13 cellular contexts compared by ENCODE assay signal in the genomic region with DNA sequence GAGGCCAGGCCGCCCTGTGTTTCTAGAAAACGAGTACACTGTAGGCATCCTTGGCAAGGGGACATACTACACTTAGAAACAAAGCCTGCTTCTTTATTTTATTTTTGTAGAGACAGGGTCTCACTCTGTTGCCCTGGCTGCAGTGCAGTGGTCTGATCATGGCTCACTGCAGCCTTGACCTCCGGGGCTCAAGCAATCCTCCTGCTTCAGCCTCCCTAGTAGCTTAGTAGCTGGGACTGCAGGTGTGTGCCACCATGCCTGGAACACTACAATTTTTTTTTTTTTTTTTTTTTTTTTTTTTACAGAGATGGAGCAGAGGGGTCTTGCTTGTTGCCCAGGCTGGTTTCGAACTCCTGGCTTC.
DNase-seq lines count a peak whose midpoint lies in the region; ATAC-seq and TF ChIP-seq lines count a peak whose summit lies in the region.
"Had no signal": no experiment of that assay in that cellular context is flagged by ENCODE, and none has a peak within 500 bp of the region (broad histone marks: within the 10 kb centered on the region; RNA-seq: fewer than 3 reads in every experiment).

No MANE protein-coding gene starts in this region.

- H3K4ac ChIP-seq in mesenchymal stem cell (ENCODE audit: low read depth in 1 of 2, low read length in 2 of 2): peak overlapping the region; percentile 82 to 84

- intact Hi-C loops in HCT116 (cut with micrococcal nuclease): no loop called here
- intact Hi-C loops in activated CD4-positive, alpha-beta T cell treated with anti-CD3 and anti-CD28 coated beads, Interleukin-2, amount 10 ng/mL, durations not matched to agents 24 days and 14 days (cut with micrococcal nuclease): no loop called here

- H3K18ac ChIP-seq in mesenchymal stem cell (ENCODE audit: low read depth in 1 of 2, low read length in 2 of 2): peak overlapping the region; percentile 81 to 98

- BruUV-seq in HCT116 (replicated peaks; lab: Mats Ljungman, UMichigan): no TSS peak

- no peaks in the 10 kb centered on the region for H3K9me2 ChIP-seq in HCT116 (ENCODE audit: insufficient read depth)

- H4K91ac ChIP-seq in mesenchymal stem cell (ENCODE audit: low read length): peak overlapping the region; percentile 94

- H3K23ac ChIP-seq in mesenchymal stem cell (ENCODE audit: low read length in 2 of 2): no peak overlapping the region

- H4K8ac ChIP-seq in mesenchymal stem cell (ENCODE audit: low read length): peak overlapping the region; percentile 90

- H3K36me3 ChIP-seq in HCT116 (ENCODE audit: control insufficient read depth in 1 of 2, insufficient read depth in 2 of 2, low read length in 2 of 2) (no peaks in the 10 kb centered on the region), mesenchymal stem cell (ENCODE audit: control insufficient read depth in 1 of 2, insufficient read depth in 2 of 2, low read depth in 1 of 2, low read length in 2 of 2) (no peaks in the 10 kb centered on the region), stomach smooth muscle (ENCODE audit: control insufficient read depth in 2 of 2, insufficient read depth in 2 of 2, low read length in 2 of 2) (no peaks in the 10 kb centered on the region)
- H3K36me3 ChIP-seq: BLaER1 had no signal

- no peak overlapping the region for H2BK15ac ChIP-seq in mesenchymal stem cell (ENCODE audit: low read depth, poor library complexity, severe bottlenecking)

- RAD21 ChIA-PET in HCT116 (lab: Charles Lee; ENCODE audit: low non-redundant PET in 1 of 2, low total read pairs in 2 of 2, uncharacterized antibody in 2 of 2, unreplicated experiment in 2 of 2): no interaction called here

- H2BK120ac ChIP-seq in mesenchymal stem cell (ENCODE audit: low read depth, low read length): peak overlapping the region; percentile 98

- H2AFZ ChIP-seq in HCT116 (ENCODE audit: low read depth, low read length, poor library complexity, severe bottlenecking) (no peak overlapping the region), mesenchymal stem cell (ENCODE audit: low read depth, low read length) (no peak overlapping the region)

- H3K9ac ChIP-seq in HCT116 (ENCODE audit: low read length): peak overlapping the region; percentile 58
- peak overlapping the region; percentile 92 for H3K9ac ChIP-seq in mesenchymal stem cell (ENCODE audit: low read length)
- H3K9ac ChIP-seq in stomach smooth muscle (ENCODE audit: low read length in 2 of 2): no peak overlapping the region
- H3K9ac ChIP-seq: BLaER1 had no signal

- no peaks in the 10 kb centered on the region for H4K20me1 ChIP-seq in HCT116 (ENCODE audit: insufficient read depth)
- H4K20me1 ChIP-seq: BLaER1 had no signal

- no peak for TF ChIP-seq POLR2A in HCT116 (IDR thresholded peaks at IDR 0.05; ENCODE audit: borderline replicate concordance, extremely low read depth, insufficient read depth, insufficient read length)

- H3K27me3 ChIP-seq in HCT116 (ENCODE audit: insufficient read depth, low read length): no peaks in the 10 kb centered on the region
- no peaks in the 10 kb centered on the region for H3K27me3 ChIP-seq in mesenchymal stem cell (ENCODE audit: control insufficient read depth in 1 of 2, insufficient read depth in 1 of 2, low read length in 2 of 2)
- H3K27me3 ChIP-seq in stomach smooth muscle (ENCODE audit: control insufficient read depth in 1 of 2, insufficient read depth in 2 of 2, low read length in 2 of 2): no peaks in the 10 kb centered on the region
- H3K27me3 ChIP-seq: BLaER1 had no signal

- POLR2A ChIA-PET in HCT116 (lab: Charles Lee): interaction anchor here (0.7 kb wide), 1 partner anchor 363 kb away, joined by 3 read pairs; no protein-coding TSS in a partner anchor

- TF ChIP-seq RAD21 in HCT116 (IDR thresholded peaks at IDR 0.05; ENCODE audit: low read depth): no peak

- no peaks in the 10 kb centered on the region for H3K27me3 Mint-ChIP-seq in activated CD4-positive, alpha-beta T cell treated with anti-CD3 and anti-CD28 coated beads, Interleukin-2, amount 10 ng/mL, durations not matched to agents 24 days and 14 days
- H3K27me3 Mint-ChIP-seq: activated naive CD8-positive, alpha-beta T cell treated with anti-CD3 and anti-CD28 coated beads for 36 hours had no signal

- H3K9me3 Mint-ChIP-seq in activated CD4-positive, alpha-beta T cell treated with anti-CD3 and anti-CD28 coated beads, Interleukin-2, amount 10 ng/mL, durations not matched to agents 24 days and 14 days: no peaks in the 10 kb centered on the region
- H3K9me3 Mint-ChIP-seq: activated naive CD8-positive, alpha-beta T cell treated with anti-CD3 and anti-CD28 coated beads for 36 hours; nephron had no signal

- no peak overlapping the region for H2BK5ac ChIP-seq in mesenchymal stem cell (ENCODE audit: low read depth, low read length, poor library complexity, severe bottlenecking)

- H3K27ac Mint-ChIP-seq in activated CD4-positive, alpha-beta T cell treated with anti-CD3 and anti-CD28 coated beads, Interleukin-2, amount 10 ng/mL, durations not matched to agents 24 days and 14 days: no peak overlapping the region
- H3K27ac Mint-ChIP-seq: activated naive CD8-positive, alpha-beta T cell treated with anti-CD3 and anti-CD28 coated beads for 36 hours had no signal

- TF ChIP-seq CTCF in HCT116 (IDR thresholded peaks at IDR 0.05 in 2 of 3, conservative IDR thresholded peaks at IDR 0.05 in 1 of 3; ENCODE audit: borderline replicate concordance in 1 of 3, insufficient read depth in 1 of 3, low read depth in 2 of 3, low read length in 2 of 3): no peak

- no peak for ATAC-seq in HCT116
- no peak for ATAC-seq in GM18511 (IDR thresholded peaks at IDR 0.05; ENCODE audit: unreplicated experiment)

- CTCF ChIA-PET in HCT116 (lab: Charles Lee): interaction anchor here (1.7 kb wide), 1 partner anchor 20 kb away, joined by 8 read pairs; no protein-coding TSS in a partner anchor

- H3K4me3 ChIP-seq in HCT116 (replicated peaks in 1 of 2; ENCODE audit: low read depth in 1 of 2, low read length in 2 of 2) (no peak overlapping the region), mesenchymal stem cell (ENCODE audit: insufficient read depth in 1 of 2, low read depth in 1 of 2, low read length in 2 of 2) (no peak overlapping the region), stomach smooth muscle (ENCODE audit: low read length in 2 of 2) (no peak overlapping the region)
- H3K4me3 ChIP-seq: BLaER1 had no signal

- H3K27ac ChIP-seq in HCT116 (ENCODE audit: low read depth, low read length): peak overlapping the region; percentile 96
- peak overlapping the region; percentile 86 for H3K27ac ChIP-seq in caudate nucleus (ENCODE audit: low read depth, low read length)
- H3K27ac ChIP-seq in mesenchymal stem cell (ENCODE audit: low read length, poor library complexity, severe bottlenecking): peak overlapping the region; percentile 62
- peak overlapping the region; percentile 80 for H3K27ac ChIP-seq in stomach smooth muscle (ENCODE audit: low read length)
- H3K27ac ChIP-seq: BLaER1 had no signal

- H3K4me1 ChIP-seq in HCT116 (ENCODE audit: control insufficient read depth in 1 of 2, insufficient read depth in 2 of 2, low read length in 2 of 2): peaks cover 73 to 77% of the 10 kb centered on the region in 2 experiments
- H3K4me1 ChIP-seq in mesenchymal stem cell (ENCODE audit: control insufficient read depth, insufficient read depth, low read depth, low read length): peaks cover 25% of the 10 kb centered on the region
- H3K4me1 ChIP-seq in stomach smooth muscle (ENCODE audit: control insufficient read depth, insufficient read depth, low read length): peaks cover 11% of the 10 kb centered on the region

- H3K14ac ChIP-seq in mesenchymal stem cell (ENCODE audit: low read length in 2 of 2): no peak overlapping the region

- H3K4me2 ChIP-seq in HCT116 (ENCODE audit: low read length): peak overlapping the region; percentile 60
- no peak overlapping the region for H3K4me2 ChIP-seq in mesenchymal stem cell (ENCODE audit: low read length, poor library complexity, severe bottlenecking)
- H3K4me2 ChIP-seq: BLaER1 had no signal

- H3K4me1 Mint-ChIP-seq in activated CD4-positive, alpha-beta T cell treated with anti-CD3 and anti-CD28 coated beads, Interleukin-2, amount 10 ng/mL, durations not matched to agents 24 days and 14 days: peaks cover 17% of the 10 kb centered on the region

- DNase-seq in HCT116 (ENCODE audit: low read depth, low spot score) (no peak), caudate nucleus (lab: John Stamatoyannopoulos, UW) (no peak), mesenchymal stem cell (no peak), Ammon's horn (ENCODE audit: low spot score) (no peak), germinal center (ENCODE audit: low spot score) (no peak)
- DNase-seq in activated CD4-positive, alpha-beta T cell treated with anti-CD3 and anti-CD28 coated beads, Interleukin-2, amount 10 ng/mL, durations not matched to agents 24 days and 14 days: no peak
- DNase-seq: activated naive CD8-positive, alpha-beta T cell treated with anti-CD3 and anti-CD28 coated beads for 36 hours; foreskin melanocyte; stimulated activated CD4-positive, alpha-beta T cell treated with anti-CD3 and anti-CD28 coated beads, Interleukin-15, amount 100 ng/mL, for 24 hours had no signal

- no peaks in the 10 kb centered on the region for H3K9me3 ChIP-seq in HCT116 (ENCODE audit: control insufficient read depth in 1 of 2, insufficient read depth in 1 of 2, low read depth in 1 of 2, low read length in 2 of 2)
- H3K9me3 ChIP-seq in mesenchymal stem cell (ENCODE audit: control insufficient read depth, low read length): no peaks in the 10 kb centered on the region
- H3K9me3 ChIP-seq in stomach smooth muscle (ENCODE audit: control insufficient read depth in 2 of 2, low read length in 2 of 2): no peaks in the 10 kb centered on the region
- H3K9me3 ChIP-seq: BLaER1 had no signal

- no peaks in the 10 kb centered on the region for H3K79me1 ChIP-seq in mesenchymal stem cell (replicated peaks; ENCODE audit: low read length, poor library complexity, severe bottlenecking)

- H2BK12ac ChIP-seq in mesenchymal stem cell (ENCODE audit: low read length in 2 of 2): peak overlapping the region; percentile 81 to 97

- H3K4me3 Mint-ChIP-seq in activated CD4-positive, alpha-beta T cell treated with anti-CD3 and anti-CD28 coated beads, Interleukin-2, amount 10 ng/mL, durations not matched to agents 24 days and 14 days: no peak overlapping the region
- H3K4me3 Mint-ChIP-seq: activated naive CD8-positive, alpha-beta T cell treated with anti-CD3 and anti-CD28 coated beads for 36 hours; nephron had no signal

- no peaks in the 10 kb centered on the region for H3K36me3 Mint-ChIP-seq in activated CD4-positive, alpha-beta T cell treated with anti-CD3 and anti-CD28 coated beads, Interleukin-2, amount 10 ng/mL, durations not matched to agents 24 days and 14 days (ENCODE audit: low read depth)
- H3K36me3 Mint-ChIP-seq: activated naive CD8-positive, alpha-beta T cell treated with anti-CD3 and anti-CD28 coated beads for 36 hours had no signal

- no peaks in the 10 kb centered on the region for H3K79me2 ChIP-seq in HCT116 (ENCODE audit: insufficient read depth, low read length)

- peak overlapping the region; percentile 18 for H2AK5ac ChIP-seq in mesenchymal stem cell (ENCODE audit: low read length, severe bottlenecking)

- WGBS in mesenchymal stem cell: 100% methylated on average over 3 of the region's 4 CpGs

Comparison
In these comparisons a context has a peak if more than half of its experiments do, and no peak if none do; other contexts are left out.
1. H3K9ac ChIP-seq: peak in HCT116 (single experiment) and mesenchymal stem cell (single experiment); none in stomach smooth muscle (0 of 2).
2. Peak in every context shown above with its lines, with median percentiles within 50 percentile points of each other: H3K27ac ChIP-seq.